23 cellular contexts compared by ENCODE assay signal in the genomic region with DNA sequence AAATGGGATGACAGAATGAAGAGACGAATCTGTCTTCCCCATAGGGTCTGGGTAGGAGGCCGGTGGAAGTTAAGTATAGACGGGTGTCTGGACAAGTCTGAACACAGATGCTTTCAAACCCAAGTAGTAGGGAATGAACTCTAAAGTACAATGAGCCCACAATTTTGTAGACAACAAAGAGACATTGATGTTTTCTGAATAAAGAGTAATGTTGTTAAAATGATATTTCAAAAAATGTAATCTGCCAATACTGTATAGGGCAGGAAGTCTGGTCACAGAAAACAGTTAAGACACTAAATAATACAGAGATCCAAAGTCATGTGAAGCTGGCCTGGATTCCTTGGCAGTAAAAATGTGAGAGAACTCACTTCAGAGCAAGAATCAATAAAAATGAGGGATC.
"Had no signal": no experiment of that assay in that cellular context is flagged by ENCODE, and none has a peak within 500 bp of the region (broad histone marks: within the 10 kb centered on the region; RNA-seq: fewer than 3 reads in every experiment).

No MANE protein-coding gene starts in this region.

- H3K36me3 Mint-ChIP-seq: memory B cell; natural killer cell; neural progenitor cell; stimulated activated memory B cell treated with anti-CD40 and anti-IgM and Interleukin-4, amounts not matched to agents 10 μg/mL and 1 μg/mL and 100 μg/mL, for 72 hours had no signal

- H3K4me1 Mint-ChIP-seq: memory B cell; natural killer cell; stimulated activated memory B cell treated with anti-CD40 and anti-IgM and Interleukin-4, amounts not matched to agents 10 μg/mL and 1 μg/mL and 100 μg/mL, for 72 hours had no signal

- H3K27ac Mint-ChIP-seq: dendritic cell treated with granulocyte-macrophage colony-stimulating factor and Interleukin-4, amounts not matched to agents 40 ng/mL and 50 ng/mL, for 4 days; endodermal cell; memory B cell; natural killer cell; neural progenitor cell; stimulated activated memory B cell treated with anti-CD40 and anti-IgM and Interleukin-4, amounts not matched to agents 10 μg/mL and 1 μg/mL and 100 μg/mL, for 72 hours had no signal

- H3K27me3 ChIP-seq: esophagus squamous epithelium, neural progenitor cell, right atrium auricular region, sigmoid colon, spleen, testis, tibial nerve, upper lobe of right lung, uterus had no signal

- ATAC-seq: left ventricle myocardium superior; lower lobe of right lung; natural killer cell; stimulated activated memory B cell treated with anti-CD40 and anti-IgM and Interleukin-4, amounts not matched to agents 10 μg/mL and 1 μg/mL and 100 μg/mL, for 72 hours; stimulated activated naive CD8-positive, alpha-beta T cell treated with anti-CD3 and anti-CD28 coated beads, Interleukin-15, Interleukin-2, amounts not matched to agents 100 U/mL and 50 U/mL, for 24 hours; upper lobe of right lung had no signal

- H3K9ac ChIP-seq: neural progenitor cell had no signal

- H3K36me3 ChIP-seq: esophagus squamous epithelium, lower lobe of right lung, neural progenitor cell, prostate gland, right atrium auricular region, sigmoid colon, spleen, tibial nerve, upper lobe of right lung, uterus had no signal

- H3K27me3 Mint-ChIP-seq: dendritic cell treated with granulocyte-macrophage colony-stimulating factor and Interleukin-4, amounts not matched to agents 40 ng/mL and 50 ng/mL, for 4 days had no signal

- H3K9me3 ChIP-seq: esophagus squamous epithelium, lower lobe of right lung, prostate gland, right atrium auricular region, sigmoid colon, spleen, testis, tibial nerve, upper lobe of right lung, uterus had no signal

- DNase-seq: effector CD8-positive, alpha-beta T cell; endodermal cell; erythroblast; esophagus squamous epithelium; left ventricle myocardium superior; lower lobe of right lung; natural killer cell; nucleus accumbens; sigmoid colon; spleen; stimulated activated CD4-positive, alpha-beta T cell treated with anti-CD3 and anti-CD28 coated beads, Interleukin-4, amount 100 ng/mL, for 4 hours; stimulated activated naive CD8-positive, alpha-beta T cell treated with anti-CD3 and anti-CD28 coated beads, Interleukin-15, Interleukin-2, amounts not matched to agents 100 U/mL and 50 U/mL, for 24 hours; substantia nigra; testis; upper lobe of right lung; uterus had no signal

- H3K9me3 Mint-ChIP-seq: dendritic cell treated with granulocyte-macrophage colony-stimulating factor and Interleukin-4, amounts not matched to agents 40 ng/mL and 50 ng/mL, for 4 days; endodermal cell; memory B cell; natural killer cell; neural progenitor cell; stimulated activated memory B cell treated with anti-CD40 and anti-IgM and Interleukin-4, amounts not matched to agents 10 μg/mL and 1 μg/mL and 100 μg/mL, for 72 hours had no signal

- H3K4me1 ChIP-seq: testis, upper lobe of right lung, uterus had no signal

- H3K4me3 Mint-ChIP-seq: dendritic cell treated with granulocyte-macrophage colony-stimulating factor and Interleukin-4, amounts not matched to agents 40 ng/mL and 50 ng/mL, for 4 days; endodermal cell; memory B cell; natural killer cell; neural progenitor cell; stimulated activated memory B cell treated with anti-CD40 and anti-IgM and Interleukin-4, amounts not matched to agents 10 μg/mL and 1 μg/mL and 100 μg/mL, for 72 hours had no signal

- H3K4me3 ChIP-seq: esophagus squamous epithelium, lower lobe of right lung, neural progenitor cell, prostate gland, right atrium auricular region, sigmoid colon, spleen, testis, tibial nerve, upper lobe of right lung, uterus had no signal

- H3K4me2 ChIP-seq: neural progenitor cell had no signal

- H2AFZ ChIP-seq: neural progenitor cell had no signal
